8 cellular contexts compared by ENCODE assay signal in the genomic region with DNA sequence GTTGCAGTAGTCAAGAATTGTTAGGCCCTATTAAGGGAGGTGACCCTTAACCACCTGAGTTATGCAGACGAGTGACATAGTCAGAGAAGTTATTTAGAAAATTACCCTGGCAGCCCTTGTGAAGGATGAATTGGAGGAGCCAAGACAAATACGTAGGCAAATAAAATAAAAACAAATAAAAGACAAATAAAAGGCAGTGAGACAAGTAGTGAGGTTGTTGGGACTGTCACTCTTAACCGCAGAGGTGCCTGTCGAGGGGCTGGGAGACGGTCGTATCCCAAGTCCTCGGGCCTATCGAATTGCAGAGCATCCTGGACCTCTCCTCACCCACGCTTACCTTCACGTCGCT. TPM values are rescaled to one million over a fixed set of nuclear protein-coding genes. Genes with fewer than 3 reads are reported as not detected.
DNase-seq lines count a peak whose midpoint lies in the region; ATAC-seq and TF ChIP-seq lines count a peak whose summit lies in the region.

No MANE protein-coding gene starts in this region.

- no peak for ATAC-seq in natural killer cell

- peaks cover 2 to 17% of the 10 kb centered on the region in 2 donors for H3K27me3 Mint-ChIP-seq in natural killer cell (ENCODE audit: low read depth in 2 of 2)

- peaks cover 0 to 5% of the 10 kb centered on the region in 2 donors for H3K4me1 ChIP-seq in duodenal mucosa (ENCODE audit: control insufficient read depth in 1 of 2, insufficient read depth in 2 of 2, low read length in 2 of 2)

- no peaks in the 10 kb centered on the region for H3K36me3 Mint-ChIP-seq in natural killer cell

- H3K9me3 Mint-ChIP-seq in natural killer cell, result no peaks in the 10 kb centered on the region

- H3K9ac ChIP-seq in duodenal mucosa (ENCODE audit: low read depth in 1 of 2, low read length in 2 of 2), result peak overlapping the region; percentile 54 to 56

- H3K27me3 ChIP-seq in HL-60 (ENCODE audit: insufficient read depth, poor library complexity, severe bottlenecking) (peaks cover 2% of the 10 kb centered on the region), duodenal mucosa (ENCODE audit: control insufficient read depth in 1 of 2, insufficient read depth in 2 of 2, low read length in 2 of 2) (no peaks in the 10 kb centered on the region)

- peaks cover 5 to 8% of the 10 kb centered on the region in 2 donors for H3K4me1 Mint-ChIP-seq in natural killer cell

- H3K27ac Mint-ChIP-seq in natural killer cell, result peak overlapping the region; percentile 86 to 91

- intact Hi-C loops in natural killer cell (cut with micrococcal nuclease), result loop anchor here (10.0 kb wide), 2 partner anchors 59 to 829 kb away; a partner anchor contains a TSS

- peak overlapping the region; percentile 91 for H3K4me3 Mint-ChIP-seq in natural killer cell

- H3K9me3 ChIP-seq in duodenal mucosa (ENCODE audit: control insufficient read depth in 1 of 2, low read length in 2 of 2), result no peaks in the 10 kb centered on the region

- H3K27ac ChIP-seq in HL-60 (replicated peaks) (no peak overlapping the region), duodenal mucosa (ENCODE audit: low read depth, low read length) (no peak overlapping the region)

- DNase-seq in AG09309 (ENCODE audit: low read depth) (no peak), HL-60 (ENCODE audit: low read depth in 1 of 2, low spot score in 1 of 2) (no peak), natural killer cell (no peak), NCI-H2227 (lab: John Stamatoyannopoulos, UW; ENCODE audit: unreplicated experiment) (no peak), NCI-H2081 treated with DMSO at 0.1 percent for 48 hours (lab: John Stamatoyannopoulos, UW) (no peak), cerebellar nuclear complex (lab: John Stamatoyannopoulos, UW) (no peak)
- no peak for DNase-seq in stimulated activated CD4-positive, alpha-beta T cell treated with anti-CD3 and anti-CD28 coated beads, Interleukin-4, amount 100 ng/mL, for 4 hours

- TF ChIP-seq CTCF in AG09309 (IDR thresholded peaks at IDR 0.05; ENCODE audit: control insufficient read depth, insufficient read depth, low read depth, low read length, missing control alignments), result no peak
- TF ChIP-seq CTCF in HL-60 (IDR thresholded peaks at IDR 0.05; ENCODE audit: insufficient read depth, low read length), result no peak
- no peak for TF ChIP-seq CTCF in natural killer cell (IDR thresholded peaks at IDR 0.05)

- H3K4me3 ChIP-seq in AG09309 (ENCODE audit: control insufficient read depth, low read depth, low read length) (peak overlapping the region; percentile 66), HL-60 (replicated peaks; ENCODE audit: insufficient read depth, low read length) (peak overlapping the region; percentile 12; the same call in 1 of the 2 replicates), duodenal mucosa (ENCODE audit: low read depth in 1 of 2, low read length in 2 of 2) (peak overlapping the region; percentile 76 to 82)

- H3K36me3 ChIP-seq in duodenal mucosa (ENCODE audit: control insufficient read depth in 1 of 2, insufficient read depth in 2 of 2, low read length in 2 of 2), result no peaks in the 10 kb centered on the region

RNA-seq across cellular contexts. Expression of a gene that starts 0.4 kb away (rescaled TPM):
- under 1 TPM; 0.43 to 0.73 (median 0.70) TPM for total RNA-seq in natural killer cell

RNA-seq across cellular contexts. Expression of a gene that starts 58.0 kb away (rescaled TPM):
- total RNA-seq in natural killer cell, result 1 to 10 TPM; 3.1 to 5.1 (median 4.5) TPM

Comparison
In these comparisons a context has a peak if more than half of its experiments do, and no peak if none do; other contexts are left out.
1. H3K4me3 ChIP-seq: peak in every context shown above with its lines; median percentile 79 in duodenal mucosa; 66 in AG09309; 12 in HL-60.